Comparison of ENCODE assay signal across 14 cellular contexts in genomic region chr11:68524681-68525080, GRCh38.
A peak's percentile ranks its signal among the peaks of the same experiment; 100 is the strongest.
DNase-seq lines count a peak whose midpoint lies in the region; ATAC-seq and TF ChIP-seq lines count a peak whose summit lies in the region.
"Had no signal": no experiment of that assay in that cellular context is flagged by ENCODE, and none has a peak within 500 bp of the region (broad histone marks: within the 10 kb centered on the region; RNA-seq: fewer than 3 reads in every experiment).

No MANE protein-coding gene starts in this region.

- no peak for DNase-seq in activated CD4-positive, alpha-beta memory T cell treated with anti-CD3 and anti-CD28 coated beads for 36 hours
- DNase-seq in activated CD4-positive, alpha-beta memory T cell treated with anti-CD3 and anti-CD28 coated beads, Interleukin-2, amount 10 ng/mL, durations not matched to agents 7 days and 5 days: no peak
- DNase-seq in activated CD8-positive, alpha-beta T cell treated with anti-CD3 and anti-CD28 coated beads, Interleukin-2, amount 10 ng/mL, durations not matched to agents 7 days and 5 days: no peak
- DNase-seq in left colon (no peak), HFFc6 (no peak)
- DNase-seq in stimulated activated effector memory CD8-positive, alpha-beta T cell treated with anti-CD3 and anti-CD28 coated beads, Interleukin-12 subunit alpha, Interleukin-12 subunit beta, amount 100 ng/mL, for 72 hours (ENCODE audit: low spot score in 2 of 2): no peak
- no peak for DNase-seq in stimulated activated CD4-positive, alpha-beta T cell treated with anti-CD3 and anti-CD28 coated beads, Interleukin-4, amount 100 ng/mL, for 1 hour
- DNase-seq: activated CD8-positive, alpha-beta memory T cell treated with anti-CD3 and anti-CD28 coated beads, Interleukin-2, amount 50 U/mL, for 4 hours; foreskin fibroblast; KBM-7; NCI-H1694 treated with DMSO at 0.1 percent for 48 hours; NCI-H774 had no signal

- intact Hi-C loops in activated CD4-positive, alpha-beta memory T cell treated with anti-CD3 and anti-CD28 coated beads for 36 hours (cut with micrococcal nuclease): loop anchor here (5.0 kb wide), 1 partner anchor 62 kb away; the partner anchor contains the start of gene PPP6R3
- intact Hi-C loops in left colon (cut with DNase I, micrococcal nuclease): no loop called here

- no peak for ATAC-seq in activated CD8-positive, alpha-beta T cell treated with anti-CD3 and anti-CD28 coated beads, Interleukin-2, amount 10 ng/mL, durations not matched to agents 7 days and 5 days
- ATAC-seq in left colon: peak; percentile 49
- no peak for ATAC-seq in stimulated activated effector memory CD8-positive, alpha-beta T cell treated with anti-CD3 and anti-CD28 coated beads, Interleukin-12 subunit alpha, Interleukin-12 subunit beta, amount 100 ng/mL, for 72 hours
- ATAC-seq in GM18520 (IDR thresholded peaks at IDR 0.05; ENCODE audit: unreplicated experiment): no peak
- ATAC-seq: A549 had no signal

- no peaks in the 10 kb centered on the region for H3K27me3 Mint-ChIP-seq in activated CD4-positive, alpha-beta memory T cell treated with anti-CD3 and anti-CD28 coated beads for 36 hours
- H3K27me3 Mint-ChIP-seq in activated CD4-positive, alpha-beta memory T cell treated with anti-CD3 and anti-CD28 coated beads, Interleukin-2, amount 10 ng/mL, durations not matched to agents 7 days and 5 days: no peaks in the 10 kb centered on the region
- no peaks in the 10 kb centered on the region for H3K27me3 Mint-ChIP-seq in activated CD8-positive, alpha-beta T cell treated with anti-CD3 and anti-CD28 coated beads, Interleukin-2, amount 10 ng/mL, durations not matched to agents 7 days and 5 days (ENCODE audit: low read depth)
- no peaks in the 10 kb centered on the region; the same call in 1 of the 2 replicates for H3K27me3 Mint-ChIP-seq in HFFc6 (ENCODE audit: insufficient read depth)

- no peak overlapping the region for H3K4me3 Mint-ChIP-seq in activated CD4-positive, alpha-beta memory T cell treated with anti-CD3 and anti-CD28 coated beads for 36 hours
- H3K4me3 Mint-ChIP-seq in activated CD4-positive, alpha-beta memory T cell treated with anti-CD3 and anti-CD28 coated beads, Interleukin-2, amount 10 ng/mL, durations not matched to agents 7 days and 5 days: no peak overlapping the region
- no peak overlapping the region for H3K4me3 Mint-ChIP-seq in activated CD8-positive, alpha-beta T cell treated with anti-CD3 and anti-CD28 coated beads, Interleukin-2, amount 10 ng/mL, durations not matched to agents 7 days and 5 days
- H3K4me3 Mint-ChIP-seq in stimulated activated effector memory CD8-positive, alpha-beta T cell treated with anti-CD3 and anti-CD28 coated beads, Interleukin-12 subunit alpha, Interleukin-12 subunit beta, amount 100 ng/mL, for 72 hours: no peak overlapping the region
- H3K4me3 Mint-ChIP-seq in HFFc6: no peak overlapping the region

- POLR2A ChIA-PET in activated CD4-positive, alpha-beta memory T cell treated with anti-CD3 and anti-CD28 coated beads for 36 hours (lab: Charles Lee): no interaction called here
- POLR2A ChIA-PET in activated CD4-positive, alpha-beta memory T cell treated with anti-CD3 and anti-CD28 coated beads, Interleukin-2, amount 10 ng/mL, durations not matched to agents 7 days and 5 days (lab: Charles Lee): interaction anchor here (1.3 kb wide), 1 partner anchor 10 kb away, joined by 4 read pairs; no protein-coding TSS in a partner anchor
- POLR2A ChIA-PET in activated CD8-positive, alpha-beta T cell treated with anti-CD3 and anti-CD28 coated beads, Interleukin-2, amount 10 ng/mL, durations not matched to agents 7 days and 5 days (lab: Charles Lee): no interaction called here

- no peaks in the 10 kb centered on the region for H3K9me3 Mint-ChIP-seq in activated CD4-positive, alpha-beta memory T cell treated with anti-CD3 and anti-CD28 coated beads for 36 hours
- H3K9me3 Mint-ChIP-seq in activated CD4-positive, alpha-beta memory T cell treated with anti-CD3 and anti-CD28 coated beads, Interleukin-2, amount 10 ng/mL, durations not matched to agents 7 days and 5 days: no peaks in the 10 kb centered on the region
- no peaks in the 10 kb centered on the region for H3K9me3 Mint-ChIP-seq in activated CD8-positive, alpha-beta T cell treated with anti-CD3 and anti-CD28 coated beads, Interleukin-2, amount 10 ng/mL, durations not matched to agents 7 days and 5 days (ENCODE audit: insufficient read depth)
- no peaks in the 10 kb centered on the region for H3K9me3 Mint-ChIP-seq in stimulated activated effector memory CD8-positive, alpha-beta T cell treated with anti-CD3 and anti-CD28 coated beads, Interleukin-12 subunit alpha, Interleukin-12 subunit beta, amount 100 ng/mL, for 72 hours
- H3K9me3 Mint-ChIP-seq in HFFc6: no peaks in the 10 kb centered on the region

- CTCF ChIA-PET in activated CD4-positive, alpha-beta memory T cell treated with anti-CD3 and anti-CD28 coated beads for 36 hours (lab: Charles Lee): no interaction called here
- CTCF ChIA-PET in activated CD4-positive, alpha-beta memory T cell treated with anti-CD3 and anti-CD28 coated beads, Interleukin-2, amount 10 ng/mL, durations not matched to agents 7 days and 5 days (lab: Charles Lee): no interaction called here
- CTCF ChIA-PET in activated CD8-positive, alpha-beta T cell treated with anti-CD3 and anti-CD28 coated beads, Interleukin-2, amount 10 ng/mL, durations not matched to agents 7 days and 5 days (lab: Charles Lee): no interaction called here

- peaks cover 58% of the 10 kb centered on the region for H3K36me3 Mint-ChIP-seq in activated CD4-positive, alpha-beta memory T cell treated with anti-CD3 and anti-CD28 coated beads for 36 hours
- peaks cover 87% of the 10 kb centered on the region for H3K36me3 Mint-ChIP-seq in activated CD4-positive, alpha-beta memory T cell treated with anti-CD3 and anti-CD28 coated beads, Interleukin-2, amount 10 ng/mL, durations not matched to agents 7 days and 5 days (ENCODE audit: low read depth)
- peaks cover 89% of the 10 kb centered on the region for H3K36me3 Mint-ChIP-seq in activated CD8-positive, alpha-beta T cell treated with anti-CD3 and anti-CD28 coated beads, Interleukin-2, amount 10 ng/mL, durations not matched to agents 7 days and 5 days (ENCODE audit: low read depth)
- H3K36me3 Mint-ChIP-seq in stimulated activated effector memory CD8-positive, alpha-beta T cell treated with anti-CD3 and anti-CD28 coated beads, Interleukin-12 subunit alpha, Interleukin-12 subunit beta, amount 100 ng/mL, for 72 hours: peaks cover 100% of the 10 kb centered on the region
- H3K36me3 Mint-ChIP-seq in HFFc6 (ENCODE audit: low read depth): peaks cover 65% of the 10 kb centered on the region

- peak overlapping the region; percentile 9 for H3K27ac Mint-ChIP-seq in activated CD4-positive, alpha-beta memory T cell treated with anti-CD3 and anti-CD28 coated beads for 36 hours
- H3K27ac Mint-ChIP-seq in activated CD4-positive, alpha-beta memory T cell treated with anti-CD3 and anti-CD28 coated beads, Interleukin-2, amount 10 ng/mL, durations not matched to agents 7 days and 5 days: no peak overlapping the region
- H3K27ac Mint-ChIP-seq in activated CD8-positive, alpha-beta T cell treated with anti-CD3 and anti-CD28 coated beads, Interleukin-2, amount 10 ng/mL, durations not matched to agents 7 days and 5 days: peak overlapping the region; percentile 8
- H3K27ac Mint-ChIP-seq in stimulated activated effector memory CD8-positive, alpha-beta T cell treated with anti-CD3 and anti-CD28 coated beads, Interleukin-12 subunit alpha, Interleukin-12 subunit beta, amount 100 ng/mL, for 72 hours: peak overlapping the region; percentile 77
- no peak overlapping the region; the same call in 1 of the 2 replicates for H3K27ac Mint-ChIP-seq in HFFc6

- no peak for TF ChIP-seq CTCF in HFFc6 (IDR thresholded peaks at IDR 0.05)

- H3K4me1 Mint-ChIP-seq in activated CD4-positive, alpha-beta memory T cell treated with anti-CD3 and anti-CD28 coated beads for 36 hours (ENCODE audit: low read depth): peaks cover 71% of the 10 kb centered on the region
- peaks cover 51% of the 10 kb centered on the region for H3K4me1 Mint-ChIP-seq in activated CD4-positive, alpha-beta memory T cell treated with anti-CD3 and anti-CD28 coated beads, Interleukin-2, amount 10 ng/mL, durations not matched to agents 7 days and 5 days
- H3K4me1 Mint-ChIP-seq in activated CD8-positive, alpha-beta T cell treated with anti-CD3 and anti-CD28 coated beads, Interleukin-2, amount 10 ng/mL, durations not matched to agents 7 days and 5 days (ENCODE audit: low read depth): peaks cover 73% of the 10 kb centered on the region
- H3K4me1 Mint-ChIP-seq in stimulated activated effector memory CD8-positive, alpha-beta T cell treated with anti-CD3 and anti-CD28 coated beads, Interleukin-12 subunit alpha, Interleukin-12 subunit beta, amount 100 ng/mL, for 72 hours: peaks cover 61% of the 10 kb centered on the region
- peaks cover 41% of the 10 kb centered on the region for H3K4me1 Mint-ChIP-seq in HFFc6 (ENCODE audit: low read depth)

Comparison
In these comparisons a context has a peak if more than half of its experiments do, and no peak if none do; other contexts are left out.
1. H3K27ac Mint-ChIP-seq: peak in activated CD4-positive, alpha-beta memory T cell treated with anti-CD3 and anti-CD28 coated beads for 36 hours (single experiment), activated CD8-positive, alpha-beta T cell treated with anti-CD3 and anti-CD28 coated beads, Interleukin-2, amount 10 ng/mL, durations not matched to agents 7 days and 5 days (single experiment) and stimulated activated effector memory CD8-positive, alpha-beta T cell treated with anti-CD3 and anti-CD28 coated beads, Interleukin-12 subunit alpha, Interleukin-12 subunit beta, amount 100 ng/mL, for 72 hours (single experiment); none in activated CD4-positive, alpha-beta memory T cell treated with anti-CD3 and anti-CD28 coated beads, Interleukin-2, amount 10 ng/mL, durations not matched to agents 7 days and 5 days (single experiment) and HFFc6 (single experiment).